20 cellular contexts compared by ENCODE assay signal in the genomic region with DNA sequence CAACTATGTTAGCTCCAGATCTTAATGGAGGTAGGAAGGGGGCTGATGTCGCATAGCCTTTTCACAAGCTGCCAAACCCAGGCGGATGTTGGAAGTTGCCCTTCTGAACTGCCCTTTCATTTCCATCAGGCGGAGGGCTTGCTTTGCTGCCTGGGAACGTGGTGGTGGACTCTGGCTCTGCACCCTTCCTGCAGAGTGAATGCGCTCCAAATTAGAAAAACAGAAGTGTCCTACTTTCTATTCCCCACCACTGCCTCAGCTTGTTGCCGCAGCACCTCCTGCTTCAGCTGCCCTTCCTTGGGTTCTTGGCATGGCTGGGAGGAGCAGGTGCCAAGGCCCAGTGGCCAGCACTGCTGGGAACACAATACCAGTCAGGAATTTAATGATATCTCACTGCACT.
A peak's percentile ranks its signal among the peaks of the same experiment; 100 is the strongest.
DNase-seq lines count a peak whose midpoint lies in the region; ATAC-seq and TF ChIP-seq lines count a peak whose summit lies in the region.
"Had no signal": no experiment of that assay in that cellular context is flagged by ENCODE, and none has a peak within 500 bp of the region (broad histone marks: within the 10 kb centered on the region; RNA-seq: fewer than 3 reads in every experiment).

No MANE protein-coding gene starts in this region.

- peaks cover 8% of the 10 kb centered on the region for H3K27me3 Mint-ChIP-seq in GM23338 (ENCODE audit: insufficient read depth, low read depth, poor library complexity)
- H3K27me3 Mint-ChIP-seq: activated CD4-positive, alpha-beta memory T cell treated with anti-CD3 and anti-CD28 coated beads, Interleukin-2, amount 10 ng/mL, durations not matched to agents 7 days and 5 days; type B pancreatic cell had no signal

- no peaks in the 10 kb centered on the region for H3K27me3 ChIP-seq in GM23338 (ENCODE audit: insufficient read depth)
- H3K27me3 ChIP-seq: adrenal gland, dorsolateral prefrontal cortex had no signal

- H3K4me3 Mint-ChIP-seq in GM23338, result no peak overlapping the region
- H3K4me3 Mint-ChIP-seq: activated CD4-positive, alpha-beta memory T cell treated with anti-CD3 and anti-CD28 coated beads, Interleukin-2, amount 10 ng/mL, durations not matched to agents 7 days and 5 days; natural killer cell; type B pancreatic cell had no signal

- H2AFZ ChIP-seq in GM23338, result no peak overlapping the region
- H2AFZ ChIP-seq: parathyroid adenoma, PC-9 had no signal

- peaks cover 18% of the 10 kb centered on the region for H3K36me3 Mint-ChIP-seq in GM23338 (ENCODE audit: low read depth)
- H3K36me3 Mint-ChIP-seq: natural killer cell, type B pancreatic cell had no signal

- H3K4me1 ChIP-seq in GM23338 (ENCODE audit: insufficient read depth), result peaks cover 18% of the 10 kb centered on the region; the same call in 1 of the 2 replicates
- H3K4me1 ChIP-seq: adrenal gland, parathyroid adenoma had no signal

- H4K20me1 ChIP-seq in GM23338 (replicated peaks; ENCODE audit: insufficient read depth), result no peaks in the 10 kb centered on the region

- no peak overlapping the region for H3K4me2 ChIP-seq in GM23338
- H3K4me2 ChIP-seq: PC-9 had no signal

- ATAC-seq in GM23338, result peak; percentile 66

- no peaks in the 10 kb centered on the region for H3K9me2 ChIP-seq in GM23338 (ENCODE audit: insufficient read depth)

- H3K27ac ChIP-seq in GM23338 (ENCODE audit: low read depth), result peak overlapping the region; percentile 60; the same call in 1 of the 2 replicates
- H3K27ac ChIP-seq: adrenal gland, parathyroid adenoma, PC-9, WERI-Rb-1 had no signal

- no peak overlapping the region for H3K27ac Mint-ChIP-seq in GM23338
- H3K27ac Mint-ChIP-seq: activated CD4-positive, alpha-beta memory T cell treated with anti-CD3 and anti-CD28 coated beads, Interleukin-2, amount 10 ng/mL, durations not matched to agents 7 days and 5 days; natural killer cell; type B pancreatic cell had no signal

- no peak overlapping the region for H3K4me3 ChIP-seq in GM23338
- H3K4me3 ChIP-seq: adrenal gland, PC-9 had no signal

- H3K79me2 ChIP-seq in GM23338 (replicated peaks; ENCODE audit: insufficient read depth), result peaks cover 69% of the 10 kb centered on the region
- H3K79me2 ChIP-seq: parathyroid adenoma had no signal

- H3K9me3 Mint-ChIP-seq in GM23338, result no peaks in the 10 kb centered on the region
- H3K9me3 Mint-ChIP-seq: activated CD4-positive, alpha-beta memory T cell treated with anti-CD3 and anti-CD28 coated beads, Interleukin-2, amount 10 ng/mL, durations not matched to agents 7 days and 5 days; natural killer cell; type B pancreatic cell had no signal

- DNase-seq in GM23338 (ENCODE audit: low spot score), result peak; percentile 57
- DNase-seq in NCI-H446 (lab: John Stamatoyannopoulos, UW), result peak; percentile 13 to 78
- DNase-seq in globus pallidus (ENCODE audit: low spot score), result peak; percentile 53
- peak; percentile 31 for DNase-seq in myocyte (ENCODE audit: low read depth)
- no peak for DNase-seq in stimulated activated CD4-positive, alpha-beta T cell treated with anti-CD3 and anti-CD28 coated beads, Interleukin-1b, Interleukin-23, amount 100 ng/mL, for 48 hours
- DNase-seq in SHP77 (lab: John Stamatoyannopoulos, UW), result no peak
- DNase-seq in Kasumi-1 (lab: John Stamatoyannopoulos, UW), result no peak
- DNase-seq: activated CD4-positive, alpha-beta memory T cell treated with anti-CD3 and anti-CD28 coated beads, Interleukin-2, amount 10 ng/mL, durations not matched to agents 7 days and 5 days; activated gamma-delta T cell treated with Interleukin-2 at 50 U/mL for 16 hours; activated T-cell treated with anti-CD3 and anti-CD28 coated beads for 4 hours; kidney; natural killer cell; NCI-H1436 treated with DMSO at 0.1 percent for 48 hours; T-helper 2 cell; WERI-Rb-1 had no signal

- H3K36me3 ChIP-seq in GM23338 (ENCODE audit: insufficient read depth), result no peaks in the 10 kb centered on the region
- H3K36me3 ChIP-seq: adrenal gland, WERI-Rb-1 had no signal

- peaks cover 52% of the 10 kb centered on the region for H3K4me1 Mint-ChIP-seq in GM23338
- H3K4me1 Mint-ChIP-seq: natural killer cell had no signal

- H3F3A ChIP-seq in GM23338 (replicated peaks; ENCODE audit: low read depth), result no peaks in the 10 kb centered on the region

- TF ChIP-seq CTCF in GM23338 (conservative IDR thresholded peaks at IDR 0.05; ENCODE audit: low read depth in 2 of 2), result no peak

TF ChIP-seq in GM23338, 12 proteins besides CTCF, POLR2A, EP300 and RAD21 (continues in another document):
- TF ChIP-seq ZNF114 (CRISPR knock-in tag; IDR thresholded peaks at IDR 0.05) (no peak), ZNF331 (CRISPR knock-in tag; IDR thresholded peaks at IDR 0.05; ENCODE audit: low read depth) (no peak), EZH2 (IDR thresholded peaks at IDR 0.05; ENCODE audit: low read depth, unreplicated experiment) (no peak), CREB1 (CRISPR knock-in tag; IDR thresholded peaks at IDR 0.05; ENCODE audit: low read depth) (no peak), NANOG (IDR thresholded peaks at IDR 0.05; ENCODE audit: borderline replicate concordance) (no peak), EZH2phosphoT487 (IDR thresholded peaks at IDR 0.05; ENCODE audit: unreplicated experiment) (no peak), POLR2AphosphoS5 (IDR thresholded peaks at IDR 0.05; ENCODE audit: low read depth) (no peak), JUNB (IDR thresholded peaks at IDR 0.05; ENCODE audit: unreplicated experiment) (no peak), STAT1 (IDR thresholded peaks at IDR 0.05; ENCODE audit: unreplicated experiment) (no peak)
- TF ChIP-seq, protein P1, sequence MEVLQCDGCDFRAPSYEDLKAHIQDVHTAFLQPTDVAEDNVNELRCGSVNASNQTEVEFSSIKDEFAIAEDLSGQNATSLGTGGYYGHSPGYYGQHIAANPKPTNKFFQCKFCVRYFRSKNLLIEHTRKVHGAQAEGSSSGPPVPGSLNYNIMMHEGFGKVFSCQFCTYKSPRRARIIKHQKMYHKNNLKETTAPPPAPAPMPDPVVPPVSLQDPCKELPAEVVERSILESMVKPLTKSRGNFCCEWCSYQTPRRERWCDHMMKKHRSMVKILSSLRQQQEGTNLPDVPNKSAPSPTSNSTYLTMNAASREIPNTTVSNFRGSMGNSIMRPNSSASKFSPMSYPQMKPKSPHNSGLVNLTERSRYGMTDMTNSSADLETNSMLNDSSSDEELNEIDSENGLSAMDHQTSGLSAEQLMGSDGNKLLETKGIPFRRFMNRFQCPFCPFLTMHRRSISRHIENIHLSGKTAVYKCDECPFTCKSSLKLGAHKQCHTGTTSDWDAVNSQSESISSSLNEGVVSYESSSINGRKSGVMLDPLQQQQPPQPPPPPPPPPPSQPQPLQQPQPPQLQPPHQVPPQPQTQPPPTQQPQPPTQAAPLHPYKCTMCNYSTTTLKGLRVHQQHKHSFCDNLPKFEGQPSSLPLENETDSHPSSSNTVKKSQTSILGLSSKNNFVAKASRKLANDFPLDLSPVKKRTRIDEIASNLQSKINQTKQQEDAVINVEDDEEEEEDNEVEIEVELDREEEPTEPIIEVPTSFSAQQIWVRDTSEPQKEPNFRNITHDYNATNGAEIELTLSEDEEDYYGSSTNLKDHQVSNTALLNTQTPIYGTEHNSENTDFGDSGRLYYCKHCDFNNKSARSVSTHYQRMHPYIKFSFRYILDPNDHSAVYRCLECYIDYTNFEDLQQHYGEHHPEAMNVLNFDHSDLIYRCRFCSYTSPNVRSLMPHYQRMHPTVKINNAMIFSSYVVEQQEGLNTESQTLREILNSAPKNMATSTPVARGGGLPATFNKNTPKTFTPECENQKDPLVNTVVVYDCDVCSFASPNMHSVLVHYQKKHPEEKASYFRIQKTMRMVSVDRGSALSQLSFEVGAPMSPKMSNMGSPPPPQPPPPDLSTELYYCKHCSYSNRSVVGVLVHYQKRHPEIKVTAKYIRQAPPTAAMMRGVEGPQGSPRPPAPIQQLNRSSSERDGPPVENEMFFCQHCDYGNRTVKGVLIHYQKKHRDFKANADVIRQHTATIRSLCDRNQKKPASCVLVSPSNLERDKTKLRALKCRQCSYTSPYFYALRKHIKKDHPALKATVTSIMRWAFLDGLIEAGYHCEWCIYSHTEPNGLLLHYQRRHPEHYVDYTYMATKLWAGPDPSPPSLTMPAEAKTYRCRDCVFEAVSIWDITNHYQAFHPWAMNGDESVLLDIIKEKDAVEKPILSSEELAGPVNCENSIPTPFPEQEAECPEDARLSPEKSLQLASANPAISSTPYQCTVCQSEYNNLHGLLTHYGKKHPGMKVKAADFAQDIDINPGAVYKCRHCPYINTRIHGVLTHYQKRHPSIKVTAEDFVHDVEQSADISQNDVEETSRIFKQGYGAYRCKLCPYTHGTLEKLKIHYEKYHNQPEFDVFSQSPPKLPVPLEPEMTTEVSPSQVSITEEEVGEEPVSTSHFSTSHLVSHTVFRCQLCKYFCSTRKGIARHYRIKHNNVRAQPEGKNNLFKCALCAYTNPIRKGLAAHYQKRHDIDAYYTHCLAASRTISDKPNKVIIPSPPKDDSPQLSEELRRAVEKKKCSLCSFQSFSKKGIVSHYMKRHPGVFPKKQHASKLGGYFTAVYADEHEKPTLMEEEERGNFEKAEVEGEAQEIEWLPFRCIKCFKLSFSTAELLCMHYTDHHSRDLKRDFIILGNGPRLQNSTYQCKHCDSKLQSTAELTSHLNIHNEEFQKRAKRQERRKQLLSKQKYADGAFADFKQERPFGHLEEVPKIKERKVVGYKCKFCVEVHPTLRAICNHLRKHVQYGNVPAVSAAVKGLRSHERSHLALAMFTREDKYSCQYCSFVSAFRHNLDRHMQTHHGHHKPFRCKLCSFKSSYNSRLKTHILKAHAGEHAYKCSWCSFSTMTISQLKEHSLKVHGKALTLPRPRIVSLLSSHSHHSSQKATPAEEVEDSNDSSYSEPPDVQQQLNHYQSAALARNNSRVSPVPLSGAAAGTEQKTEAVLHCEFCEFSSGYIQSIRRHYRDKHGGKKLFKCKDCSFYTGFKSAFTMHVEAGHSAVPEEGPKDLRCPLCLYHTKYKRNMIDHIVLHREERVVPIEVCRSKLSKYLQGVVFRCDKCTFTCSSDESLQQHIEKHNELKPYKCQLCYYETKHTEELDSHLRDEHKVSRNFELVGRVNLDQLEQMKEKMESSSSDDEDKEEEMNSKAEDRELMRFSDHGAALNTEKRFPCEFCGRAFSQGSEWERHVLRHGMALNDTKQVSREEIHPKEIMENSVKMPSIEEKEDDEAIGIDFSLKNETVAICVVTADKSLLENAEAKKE (CRISPR knock-in tag; IDR thresholded peaks at IDR 0.05), result no peak
- TF ChIP-seq, protein P2, sequence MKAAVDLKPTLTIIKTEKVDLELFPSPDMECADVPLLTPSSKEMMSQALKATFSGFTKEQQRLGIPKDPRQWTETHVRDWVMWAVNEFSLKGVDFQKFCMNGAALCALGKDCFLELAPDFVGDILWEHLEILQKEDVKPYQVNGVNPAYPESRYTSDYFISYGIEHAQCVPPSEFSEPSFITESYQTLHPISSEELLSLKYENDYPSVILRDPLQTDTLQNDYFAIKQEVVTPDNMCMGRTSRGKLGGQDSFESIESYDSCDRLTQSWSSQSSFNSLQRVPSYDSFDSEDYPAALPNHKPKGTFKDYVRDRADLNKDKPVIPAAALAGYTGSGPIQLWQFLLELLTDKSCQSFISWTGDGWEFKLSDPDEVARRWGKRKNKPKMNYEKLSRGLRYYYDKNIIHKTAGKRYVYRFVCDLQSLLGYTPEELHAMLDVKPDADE (IDR thresholded peaks at IDR 0.05), result no peak

Comparison
In these comparisons a context has a peak if more than half of its experiments do, and no peak if none do; other contexts are left out.
1. DNase-seq: peak in GM23338 (single experiment), NCI-H446 (2 of 2), globus pallidus (single experiment) and myocyte (single experiment); none in stimulated activated CD4-positive, alpha-beta T cell treated with anti-CD3 and anti-CD28 coated beads, Interleukin-1b, Interleukin-23, amount 100 ng/mL, for 48 hours (single experiment), SHP77 (0 of 2) and Kasumi-1 (0 of 2).